In the genomic region with DNA sequence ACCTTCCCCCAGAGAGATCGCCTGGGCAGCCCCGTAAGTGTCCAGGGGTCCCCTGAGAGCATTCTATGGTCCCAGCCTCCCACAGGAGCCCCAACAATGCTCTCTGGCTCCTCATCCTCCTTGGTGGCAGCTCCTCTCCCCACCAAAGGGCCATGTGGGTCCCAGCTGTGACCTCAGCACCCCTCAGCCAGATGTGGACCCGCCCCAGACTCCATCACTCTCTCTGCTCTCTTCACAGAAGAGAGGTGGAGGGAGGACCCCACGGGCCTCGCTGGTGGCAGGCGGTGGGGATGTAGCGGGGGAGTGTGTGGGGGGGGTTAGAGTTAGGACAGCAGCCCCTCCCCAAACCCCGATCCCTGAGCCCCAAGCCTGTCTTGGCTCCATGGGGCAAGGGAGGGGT, we compare ENCODE assay signal across 1 cellular context.
TF ChIP-seq lines count a peak whose summit lies in the region.

No MANE protein-coding gene starts in this region.

TF ChIP-seq in K562, 482 proteins besides CTCF, POLR2A, EP300 and RAD21:
- 0 out of 2 replicates have a peak, but pooled peaks have one; percentile 15 for TF ChIP-seq ZBTB7A (IDR thresholded peaks at IDR 0.05; ENCODE audit: borderline replicate concordance, control insufficient read depth, low read depth, low read length)
- no peak for TF ChIP-seq ERF (CRISPR knock-in tag; IDR thresholded peaks at IDR 0.05)
- TF ChIP-seq KLF6 (CRISPR knock-in tag; IDR thresholded peaks at IDR 0.05; ENCODE audit: borderline replicate concordance) = no peak
